ENCODE assay signal across 1 cellular context in the genomic region with DNA sequence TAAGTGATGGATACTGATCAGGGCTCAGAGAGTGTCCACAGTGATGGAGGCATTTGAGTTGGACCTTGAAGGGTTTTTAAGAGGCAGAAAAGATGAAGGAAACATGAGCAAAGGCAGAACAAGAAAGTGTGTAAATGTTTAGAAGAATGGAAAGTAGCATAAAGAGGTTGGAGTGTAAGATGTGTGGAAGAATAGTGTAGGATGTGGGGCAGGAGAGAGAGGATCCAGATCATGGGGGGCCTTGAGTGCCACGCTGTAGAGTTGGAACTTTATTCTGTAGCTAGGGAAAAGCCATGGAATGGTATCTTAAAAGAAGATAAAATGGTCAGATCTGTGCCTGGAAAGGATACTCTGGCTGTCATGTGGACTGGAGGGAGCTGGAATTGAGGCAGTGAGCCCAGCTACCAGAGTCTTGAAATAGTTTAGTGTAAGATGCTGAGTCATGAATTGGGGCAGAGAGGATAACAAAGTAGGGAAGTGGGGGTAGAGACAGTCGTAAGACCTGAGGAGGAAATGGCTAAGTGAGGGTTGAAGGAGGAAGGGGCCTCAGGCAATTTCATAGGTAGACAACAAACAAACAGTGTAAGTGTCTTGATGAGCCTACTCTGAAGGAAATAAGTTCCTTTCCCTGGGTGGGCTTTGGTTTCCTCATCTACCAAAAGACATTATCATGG.
TF ChIP-seq lines count a peak whose summit lies in the region.

No MANE protein-coding gene starts in this region.

TF ChIP-seq in HepG2, 621 proteins besides CTCF, POLR2A, EP300 and RAD21:
- TF ChIP-seq MAFK (conservative IDR thresholded peaks at IDR 0.05 in 1 of 2, IDR thresholded peaks at IDR 0.05 in 1 of 2; ENCODE audit: low read length in 2 of 2): peak; percentile 50 to 59; a peak in 3 of 4 replicates
- TF ChIP-seq NFE2L2 (IDR thresholded peaks at IDR 0.05; ENCODE audit: low read length): 0 out of 2 replicates have a peak, but pooled peaks have one; percentile 34
- no peak for TF ChIP-seq ZNF768 (CRISPR knock-in tag; IDR thresholded peaks at IDR 0.05)
- TF ChIP-seq MAFF (IDR thresholded peaks at IDR 0.05; ENCODE audit: low read depth, low read length): 0 out of 2 replicates have a peak, but pooled peaks have one; percentile 22
